ENCODE assay signal across 1 cellular context in genomic region chr1:202811296-202812175, GRCh38.
TF ChIP-seq lines count a peak whose summit lies in the region.

No MANE protein-coding gene starts in this region.

TF ChIP-seq in IMR-90, 13 proteins besides CTCF, POLR2A, EP300 and RAD21 (continued from another document):
- TF ChIP-seq MXI1 (IDR thresholded peaks at IDR 0.05; ENCODE audit: borderline replicate concordance, low read depth, low read length), result peak; percentile 70; the same call in 1 of the 2 replicates
TF ChIP-seq in IMR-90: peak in this region for 3.
